Comparison of ENCODE assay signal across 21 cellular contexts in the genomic region with DNA sequence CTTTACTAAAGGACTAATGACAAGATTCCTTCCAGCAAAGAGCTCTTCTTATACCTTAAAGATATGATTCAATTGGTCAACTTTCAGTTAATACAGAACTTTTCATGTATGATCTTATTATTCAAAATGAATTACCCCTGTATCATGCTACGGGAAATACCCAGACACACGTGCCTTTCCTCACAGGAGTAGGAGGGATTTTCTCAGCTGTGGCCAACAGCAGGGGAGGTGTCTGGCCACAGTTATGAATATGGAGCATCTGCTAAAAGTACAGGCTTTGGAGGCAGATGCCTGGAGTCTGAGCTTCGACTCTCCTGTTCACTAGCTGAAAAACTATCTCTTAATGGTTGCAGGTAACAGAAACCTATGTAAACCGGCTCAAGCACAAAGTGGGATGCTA.
"Had no signal": no experiment of that assay in that cellular context is flagged by ENCODE, and none has a peak within 500 bp of the region (broad histone marks: within the 10 kb centered on the region; RNA-seq: fewer than 3 reads in every experiment).

No MANE protein-coding gene starts in this region.

- ATAC-seq: activated CD8-positive, alpha-beta T cell treated with anti-CD3 and anti-CD28 coated beads for 36 hours; activated T-cell treated with anti-CD3 and anti-CD28 coated beads, Interleukin-2, amount 50 U/mL, for 4 hours; gastroesophageal sphincter; right cardiac atrium; WTC11 had no signal

- H3K27ac Mint-ChIP-seq: activated CD8-positive, alpha-beta T cell treated with anti-CD3 and anti-CD28 coated beads for 36 hours; T-helper 2 cell treated with Interferon-gamma antibody and Interleukin-4, amounts not matched to agents 5 μg/mL and 100 μg/mL, for 36 hours; WTC11 had no signal

- H3K27me3 Mint-ChIP-seq: activated CD8-positive, alpha-beta T cell treated with anti-CD3 and anti-CD28 coated beads for 36 hours; central memory CD8-positive, alpha-beta T cell had no signal

- H3K4me1 ChIP-seq: upper lobe of left lung had no signal

- H3K4me3 ChIP-seq: esophagus muscularis mucosa, gastroesophageal sphincter, heart right ventricle, left ventricle myocardium inferior, psoas muscle, SK-N-MC, testis, upper lobe of left lung had no signal

- H3K9me3 Mint-ChIP-seq: activated CD8-positive, alpha-beta T cell treated with anti-CD3 and anti-CD28 coated beads for 36 hours; activated T-cell treated with anti-CD3 and anti-CD28 coated beads, Interleukin-2, amount 50 U/mL, for 4 hours; central memory CD8-positive, alpha-beta T cell; T-helper 2 cell treated with Interferon-gamma antibody and Interleukin-4, amounts not matched to agents 5 μg/mL and 100 μg/mL, for 36 hours had no signal

- H3K4me3 Mint-ChIP-seq: activated CD8-positive, alpha-beta T cell treated with anti-CD3 and anti-CD28 coated beads for 36 hours; activated T-cell treated with anti-CD3 and anti-CD28 coated beads, Interleukin-2, amount 50 U/mL, for 4 hours; central memory CD8-positive, alpha-beta T cell; T-helper 2 cell treated with Interferon-gamma antibody and Interleukin-4, amounts not matched to agents 5 μg/mL and 100 μg/mL, for 36 hours; WTC11 had no signal

- H3K4me1 Mint-ChIP-seq: WTC11 had no signal

- H3K27ac ChIP-seq: esophagus muscularis mucosa, gastroesophageal sphincter, heart right ventricle, left ventricle myocardium inferior, psoas muscle, SK-N-MC, testis, upper lobe of left lung had no signal

- H3K27me3 ChIP-seq: esophagus muscularis mucosa, gastroesophageal sphincter, heart right ventricle, testis, upper lobe of left lung had no signal

- H3K9me3 ChIP-seq: esophagus muscularis mucosa, gastroesophageal sphincter, heart right ventricle, left ventricle myocardium inferior, psoas muscle, testis, upper lobe of left lung had no signal

- DNase-seq: activated CD4-positive, alpha-beta T cell treated with anti-CD3 and anti-CD28 coated beads for 48 hours; activated CD8-positive, alpha-beta T cell treated with anti-CD3 and anti-CD28 coated beads for 36 hours; activated gamma-delta T cell; activated T-cell treated with anti-CD3 and anti-CD28 coated beads, Interleukin-2, amount 50 U/mL, for 4 hours; cortex of kidney; heart right ventricle; kidney glomerular epithelial cell; left ventricle myocardium inferior; mammary epithelial cell; psoas muscle; right cardiac atrium; stimulated activated CD4-positive, alpha-beta T cell treated with anti-CD3 and anti-CD28 coated beads, Interleukin-2, amount 100 ng/mL, for 24 hours; testis; upper lobe of left lung had no signal

- FAIRE-seq: TTC549 had no signal
